17 cellular contexts compared by ENCODE assay signal in the genomic region with DNA sequence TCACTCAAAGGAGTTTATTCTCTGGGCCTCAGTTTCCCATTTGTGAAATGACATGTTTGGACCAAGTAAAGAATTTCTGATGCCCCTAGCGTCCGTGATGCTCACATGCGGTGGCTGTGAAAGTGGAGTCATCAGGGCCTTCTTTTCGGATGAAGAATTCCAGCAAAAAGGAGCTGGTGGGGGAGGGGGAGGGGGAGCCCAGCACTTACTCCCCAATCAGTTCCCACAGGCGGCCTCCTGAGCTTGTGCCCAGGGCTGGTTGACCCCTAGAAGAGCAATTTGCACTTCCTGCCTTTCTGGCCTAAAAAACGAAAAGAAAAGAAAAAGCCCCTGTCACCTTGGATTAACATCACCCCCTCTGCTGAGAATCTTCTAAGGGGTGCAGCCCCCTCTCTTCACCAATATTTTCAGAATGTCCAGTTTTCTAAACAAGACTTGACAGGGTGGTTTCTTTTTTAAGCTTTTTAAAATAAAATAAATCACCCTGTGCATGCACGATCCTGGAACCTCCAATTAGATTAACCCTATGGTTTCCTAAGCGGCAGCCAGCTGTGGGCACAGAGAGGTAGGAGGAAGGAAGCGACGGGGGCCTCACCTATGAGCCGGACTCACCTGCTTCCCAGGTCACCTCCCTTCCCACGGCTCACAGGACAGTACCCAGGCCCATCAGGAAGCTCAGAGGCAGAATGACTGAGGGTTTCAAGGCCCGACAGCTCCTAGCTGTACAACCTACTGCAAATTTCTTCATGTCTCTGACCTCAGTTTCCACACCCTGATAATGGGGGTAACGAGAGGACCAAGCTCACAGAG. TPM values are rescaled to one million over a fixed set of nuclear protein-coding genes. Genes with fewer than 3 reads are reported as not detected.
DNase-seq lines count a peak whose midpoint lies in the region; TF ChIP-seq lines count a peak whose summit lies in the region.
"Had no signal": no experiment of that assay in that cellular context is flagged by ENCODE, and none has a peak within 500 bp of the region (broad histone marks: within the 10 kb centered on the region; RNA-seq: fewer than 3 reads in every experiment).

No MANE protein-coding gene starts in this region.

- intact Hi-C loops in OCI-LY7 (cut with micrococcal nuclease; ENCODE audit: unreplicated experiment), result no loop called here

- H3K4me2 ChIP-seq in OCI-LY7 (ENCODE audit: low read length), result no peak overlapping the region

- H3K27ac ChIP-seq in OCI-LY7 (ENCODE audit: low read depth, low read length, poor library complexity, severe bottlenecking), result no peak overlapping the region

- TF ChIP-seq CTCF in OCI-LY7 (conservative IDR thresholded peaks at IDR 0.05; ENCODE audit: low read length) (0 out of 2 replicates have a peak, but pooled peaks have one; percentile 13), epithelial cell of proximal tubule (conservative IDR thresholded peaks at IDR 0.05; ENCODE audit: low read depth, low read length) (peak; percentile 9), nephron progenitor cell (IDR thresholded peaks at IDR 0.05) (no peak), type B pancreatic cell (conservative IDR thresholded peaks at IDR 0.05) (peak; percentile 37), GM20000 (IDR thresholded peaks at IDR 0.05; ENCODE audit: extremely low read depth, missing control alignments) (no peak)

- peaks cover 90% of the 10 kb centered on the region for H3K4me1 Mint-ChIP-seq in nephron progenitor cell
- peaks cover 58% of the 10 kb centered on the region for H3K4me1 Mint-ChIP-seq in type B pancreatic cell (ENCODE audit: unreplicated experiment)
- H3K4me1 Mint-ChIP-seq in activated CD4-positive, alpha-beta T cell treated with anti-CD3 and anti-CD28 coated beads, Interleukin-2, amount 10 ng/mL, durations not matched to agents 7 days and 5 days, result no peaks in the 10 kb centered on the region
- H3K4me1 Mint-ChIP-seq: B cell; CD4-positive, alpha-beta memory T cell had no signal

- H3K4me3 ChIP-seq in OCI-LY7 (ENCODE audit: low read depth, low read length, poor library complexity, severe bottlenecking) (no peak overlapping the region), epithelial cell of proximal tubule (ENCODE audit: low read depth, low read length) (no peak overlapping the region)

- no peak overlapping the region for H2AFZ ChIP-seq in OCI-LY7 (ENCODE audit: low read length)

- no peaks in the 10 kb centered on the region for H3K9me2 ChIP-seq in OCI-LY7 (ENCODE audit: insufficient read depth, low read length)

- CTCF ChIA-PET in OCI-LY7 (lab: Charles Lee; ENCODE audit: unreplicated experiment), result interaction anchor here (0.6 kb wide), 2 partner anchors 11 to 21 kb away, joined by 3 read pairs; no protein-coding TSS in a partner anchor
- CTCF ChIA-PET in activated CD4-positive, alpha-beta T cell treated with anti-CD3 and anti-CD28 coated beads, Interleukin-2, amount 10 ng/mL, durations not matched to agents 7 days and 5 days (lab: Charles Lee), result interaction anchor here (0.9 to 1.5 kb wide), 2 partner anchors 9 to 18 kb away, joined by 3 to 4 read pairs; no protein-coding TSS in a partner anchor

- no peak overlapping the region for H3K27ac Mint-ChIP-seq in nephron progenitor cell
- no peak overlapping the region for H3K27ac Mint-ChIP-seq in type B pancreatic cell
- no peak overlapping the region for H3K27ac Mint-ChIP-seq in activated CD4-positive, alpha-beta T cell treated with anti-CD3 and anti-CD28 coated beads, Interleukin-2, amount 10 ng/mL, durations not matched to agents 7 days and 5 days
- H3K27ac Mint-ChIP-seq: B cell; CD4-positive, alpha-beta memory T cell; HFFc6 had no signal

- no TSS peak for BruUV-seq in OCI-LY7 (replicated peaks; lab: Mats Ljungman, UMichigan)

- POLR2A ChIA-PET in OCI-LY7 (lab: Charles Lee), result no interaction called here
- POLR2A ChIA-PET in activated CD4-positive, alpha-beta T cell treated with anti-CD3 and anti-CD28 coated beads, Interleukin-2, amount 10 ng/mL, durations not matched to agents 7 days and 5 days (lab: Charles Lee), result interaction anchor here (0.6 kb wide), 1 partner anchor 21 kb away, joined by 3 read pairs; no protein-coding TSS in a partner anchor

- H3K4me1 ChIP-seq in OCI-LY7 (ENCODE audit: insufficient read depth, low read length, poor library complexity, severe bottlenecking), result no peaks in the 10 kb centered on the region

- H3K79me2 ChIP-seq in OCI-LY7 (ENCODE audit: insufficient read depth, low read depth, low read length), result no peaks in the 10 kb centered on the region

- no peaks in the 10 kb centered on the region for H4K20me1 ChIP-seq in OCI-LY7 (ENCODE audit: insufficient read depth, low read length)

- H3K9me3 Mint-ChIP-seq in nephron progenitor cell, result no peaks in the 10 kb centered on the region
- no peaks in the 10 kb centered on the region for H3K9me3 Mint-ChIP-seq in type B pancreatic cell
- H3K9me3 Mint-ChIP-seq in activated CD4-positive, alpha-beta T cell treated with anti-CD3 and anti-CD28 coated beads, Interleukin-2, amount 10 ng/mL, durations not matched to agents 7 days and 5 days, result no peaks in the 10 kb centered on the region
- H3K9me3 Mint-ChIP-seq: HFFc6 had no signal

- H3K4me3 Mint-ChIP-seq in nephron progenitor cell (no peak overlapping the region), type B pancreatic cell (peak overlapping the region; percentile 13)
- H3K4me3 Mint-ChIP-seq in activated CD4-positive, alpha-beta T cell treated with anti-CD3 and anti-CD28 coated beads, Interleukin-2, amount 10 ng/mL, durations not matched to agents 7 days and 5 days, result no peak overlapping the region
- H3K4me3 Mint-ChIP-seq: B cell; CD4-positive, alpha-beta memory T cell; HFFc6 had no signal

- H3K9me3 ChIP-seq in OCI-LY7 (ENCODE audit: low read length), result no peaks in the 10 kb centered on the region

- H3K36me3 Mint-ChIP-seq in nephron progenitor cell (ENCODE audit: low read depth) (no peaks in the 10 kb centered on the region), type B pancreatic cell (no peaks in the 10 kb centered on the region)
- H3K36me3 Mint-ChIP-seq in activated CD4-positive, alpha-beta T cell treated with anti-CD3 and anti-CD28 coated beads, Interleukin-2, amount 10 ng/mL, durations not matched to agents 7 days and 5 days (ENCODE audit: low read depth), result no peaks in the 10 kb centered on the region
- H3K36me3 Mint-ChIP-seq: CD4-positive, alpha-beta memory T cell had no signal

- H3K27me3 Mint-ChIP-seq in nephron progenitor cell (ENCODE audit: low read depth, poor library complexity), result peaks cover 8% of the 10 kb centered on the region
- peaks cover 3% of the 10 kb centered on the region for H3K27me3 Mint-ChIP-seq in type B pancreatic cell
- H3K27me3 Mint-ChIP-seq in activated CD4-positive, alpha-beta T cell treated with anti-CD3 and anti-CD28 coated beads, Interleukin-2, amount 10 ng/mL, durations not matched to agents 7 days and 5 days, result peaks cover 8% of the 10 kb centered on the region

- H3K36me3 ChIP-seq in OCI-LY7 (ENCODE audit: insufficient read depth, low read length), result no peaks in the 10 kb centered on the region

- DNase-seq in OCI-LY7 (ENCODE audit: low spot score) (no peak), epithelial cell of proximal tubule (ENCODE audit: low read depth) (no peak), nephron progenitor cell (peak; percentile 47), type B pancreatic cell (ENCODE audit: extremely low spot score, unreplicated experiment) (no peak), KG1 (lab: John Stamatoyannopoulos, UW) (no peak), GM20000 (ENCODE audit: low spot score) (no peak)
- DNase-seq in activated CD4-positive, alpha-beta T cell treated with anti-CD3 and anti-CD28 coated beads, Interleukin-2, amount 10 ng/mL, durations not matched to agents 7 days and 5 days, result no peak
- DNase-seq: ACHN; CD4-positive, alpha-beta memory T cell; DMS79; HFFc6; NCI-H187 treated with DMSO at 0.1 percent for 48 hours; NCI-H2171; NCI-H446 treated with DMSO at 0.1 percent for 48 hours; NCI-H748 treated with DMSO at 0.1 percent for 48 hours; SHP77 treated with DMSO at 0.1 percent for 48 hours had no signal

RNA-seq across cellular contexts. Expression of a gene that starts 10.4 kb away (rescaled TPM):
- total RNA-seq in OCI-LY7 (2014; rRNA removed; shearing (Covaris generic)), result not detected in 2 replicates
- total RNA-seq in OCI-LY7 (2022), result 0.18 TPM in 1 of 2 replicates, not detected in the other
- total RNA-seq in epithelial cell of proximal tubule, result 137 and 150 TPM in 2 replicates
- total RNA-seq in type B pancreatic cell (ENCODE audit: low replicate concordance), result 28.6 and 31.7 TPM in 2 replicates
- total RNA-seq in activated CD4-positive, alpha-beta T cell treated with anti-CD3 and anti-CD28 coated beads, Interleukin-2, amount 10 ng/mL, durations not matched to agents 7 days and 5 days, result under 1 TPM; 0.07 to 0.21 TPM

Comparison
In these comparisons a context has a peak if more than half of its experiments do, and no peak if none do; other contexts are left out.
1. CTCF ChIP-seq: peak in OCI-LY7 (single experiment), epithelial cell of proximal tubule (single experiment) and type B pancreatic cell (single experiment); none in nephron progenitor cell (single experiment) and GM20000 (single experiment).
2. RNA of a gene that starts 10.4 kb away (total RNA-seq): 137 to 150 TPM in epithelial cell of proximal tubule and 28.6 to 31.7 TPM in type B pancreatic cell; 0.07 to 0.21 TPM in activated CD4-positive, alpha-beta T cell treated with anti-CD3 and anti-CD28 coated beads, Interleukin-2, amount 10 ng/mL, durations not matched to agents 7 days and 5 days and 0.18 TPM in OCI-LY7; every median in the first group is over 10 times any median in the second.